ENCODE assay signal across 21 cellular contexts in the genomic region with DNA sequence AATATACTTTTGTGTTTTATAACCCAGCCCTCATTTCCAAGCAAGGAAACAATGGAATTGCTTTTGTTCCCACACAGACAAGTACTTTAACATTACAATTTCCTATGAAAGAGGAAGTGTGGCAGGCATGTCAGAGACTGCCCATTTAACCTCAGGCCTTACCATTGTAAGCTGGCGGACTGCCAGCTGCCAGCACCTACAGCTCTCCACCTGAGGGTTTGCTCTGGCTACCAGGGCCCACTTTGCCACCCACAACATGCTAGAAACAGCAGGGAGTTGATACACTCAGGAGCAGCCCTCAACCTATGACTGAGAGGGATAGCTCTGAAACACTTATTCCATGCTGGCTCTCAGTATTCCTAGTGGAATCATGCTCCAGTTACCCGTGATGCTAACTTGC.
DNase-seq lines count a peak whose midpoint lies in the region; ATAC-seq, FAIRE-seq and TF ChIP-seq lines count a peak whose summit lies in the region.
"Had no signal": no experiment of that assay in that cellular context is flagged by ENCODE, and none has a peak within 500 bp of the region (broad histone marks: within the 10 kb centered on the region; RNA-seq: fewer than 3 reads in every experiment).

No MANE protein-coding gene starts in this region.

- no peak for FAIRE-seq in H54 (lab: Jason Lieb, UNC)
- FAIRE-seq: islet of Langerhans had no signal

- no peak overlapping the region for H4K91ac ChIP-seq in H9 (ENCODE audit: insufficient read length, low read depth, low read length)

- no peak overlapping the region for H2BK15ac ChIP-seq in H9 (ENCODE audit: low read depth, low read length)

- peak overlapping the region in 2 of 3 experiments; percentile 94 to 98; a peak in 4 of 7 replicates for H3K27ac Mint-ChIP-seq in H9
- no peak overlapping the region for H3K27ac Mint-ChIP-seq in activated T-cell treated with anti-CD3 and anti-CD28 coated beads, Interleukin-2, amount 50 U/mL, for 24 hours
- H3K27ac Mint-ChIP-seq: activated T-helper 2 cell treated with anti-CD3 and anti-CD28 coated beads, Interferon-gamma antibody, Interleukin-2, Interleukin-4, amounts not matched to agents 10 μg/mL and 5 μg/mL and 100 μg/mL, durations not matched to agents 14 hours and 24 hours and 36 hours; CD8-positive, alpha-beta memory T cell had no signal

- H3K4ac ChIP-seq in H9 (ENCODE audit: low read depth, low read length): no peak overlapping the region

- no CpG with 5 or more reads among the region's 2 CpGs for WGBS in H9 (ENCODE audit: extremely low coverage, insufficient read length, low lambda C conversion rate)

- no peak overlapping the region for H2BK5ac ChIP-seq in H9 (ENCODE audit: insufficient read length, low read length)

- no peak for TF ChIP-seq POLR2A in H54 (IDR thresholded peaks at IDR 0.05; ENCODE audit: low read depth, low read length)

- no peaks in the 10 kb centered on the region for H3K27me3 ChIP-seq in H9 (ENCODE audit: insufficient read depth, low read length)
- H3K27me3 ChIP-seq: tibial artery had no signal

- H3K9me3 Mint-ChIP-seq in H9: peaks cover 0 to 5% of the 10 kb centered on the region in 2 experiments; a peak in 2 of 5 replicates
- H3K9me3 Mint-ChIP-seq in activated T-cell treated with anti-CD3 and anti-CD28 coated beads, Interleukin-2, amount 50 U/mL, for 24 hours: no peaks in the 10 kb centered on the region
- H3K9me3 Mint-ChIP-seq: activated T-helper 2 cell treated with anti-CD3 and anti-CD28 coated beads, Interferon-gamma antibody, Interleukin-2, Interleukin-4, amounts not matched to agents 10 μg/mL and 5 μg/mL and 100 μg/mL, durations not matched to agents 14 hours and 24 hours and 36 hours; WTC11 had no signal

- H2AK5ac ChIP-seq in H9 (ENCODE audit: insufficient read length, low read length): no peak overlapping the region

- DNase-seq in H9 (no peak), NCI-H345 (lab: John Stamatoyannopoulos, UW) (peak; percentile 90), glomerular visceral epithelial cell (ENCODE audit: extremely low spot score) (peak; percentile 0), H54 (ENCODE audit: insufficient read length, low spot score) (no peak), activated gamma-delta T cell treated with Interleukin-2 at 50 U/mL for 16 hours (no peak)
- no peak for DNase-seq in activated T-cell treated with anti-CD3 and anti-CD28 coated beads, Interleukin-2, amount 50 U/mL, for 24 hours
- DNase-seq: activated CD8-positive, alpha-beta memory T cell treated with anti-CD3 and anti-CD28 coated beads for 24 hours; CD8-positive, alpha-beta memory T cell; heart right ventricle; midbrain; NCI-H1930; NCI-H82; stimulated activated naive CD4-positive, alpha-beta T cell; T-helper 1 cell; tibial artery had no signal

- H3K79me1 ChIP-seq in H9 (ENCODE audit: insufficient read depth, low read depth, low read length, poor library complexity, severe bottlenecking): no peaks in the 10 kb centered on the region

- no peaks in the 10 kb centered on the region for H3K27me3 Mint-ChIP-seq in H9 (ENCODE audit: low read depth)
- H3K27me3 Mint-ChIP-seq in activated T-cell treated with anti-CD3 and anti-CD28 coated beads, Interleukin-2, amount 50 U/mL, for 24 hours: peaks cover 16% of the 10 kb centered on the region

- no peak overlapping the region for H2AFZ ChIP-seq in H9 (ENCODE audit: low read length)

- no peak overlapping the region for H3K4me2 ChIP-seq in H9 (ENCODE audit: insufficient read depth, insufficient read length, low read length)

- no peak overlapping the region for H4K5ac ChIP-seq in H9 (ENCODE audit: insufficient read length, low read depth, low read length)

- no peak overlapping the region for H3K18ac ChIP-seq in H9 (ENCODE audit: insufficient read length, low read depth, low read length)

- H2BK12ac ChIP-seq in H9 (ENCODE audit: insufficient read length, low read depth, low read length): no peak overlapping the region

- no peak overlapping the region for H2BK120ac ChIP-seq in H9 (ENCODE audit: low read depth, low read length, poor library complexity, severe bottlenecking)

- no peak overlapping the region for H3T11ph ChIP-seq in H9 (ENCODE audit: low read length)

- H3K23me2 ChIP-seq in H9 (ENCODE audit: insufficient read length, low read depth, low read length, poor library complexity, severe bottlenecking): no peaks in the 10 kb centered on the region

- no peak overlapping the region for H3K9ac ChIP-seq in H9 (ENCODE audit: extremely low read depth, insufficient read length, low read length)

- H2BK20ac ChIP-seq in H9 (ENCODE audit: low read depth, low read length, poor library complexity, severe bottlenecking): no peak overlapping the region

- H3K9me3 ChIP-seq in H9 (ENCODE audit: control insufficient read depth, low read depth, low read length): no peaks in the 10 kb centered on the region
- H3K9me3 ChIP-seq: HAP-1, heart right ventricle, tibial artery had no signal

- ATAC-seq in GM18511 (IDR thresholded peaks at IDR 0.05; ENCODE audit: unreplicated experiment) (peak; percentile 82), HG03175 (IDR thresholded peaks at IDR 0.05; ENCODE audit: unreplicated experiment) (no peak)
- ATAC-seq: heart right ventricle had no signal

- H3K14ac ChIP-seq in H9 (ENCODE audit: insufficient read depth, low read length): peak overlapping the region; percentile 29; the same call in 1 of the 2 replicates

- H3K36me3 Mint-ChIP-seq in H9 (ENCODE audit: insufficient read depth in 1 of 3, low read depth in 3 of 3): peaks cover 0 to 3% (median 0%) of the 10 kb centered on the region in 3 experiments; a peak in 1 of 7 replicates
- no peaks in the 10 kb centered on the region for H3K36me3 Mint-ChIP-seq in activated T-cell treated with anti-CD3 and anti-CD28 coated beads, Interleukin-2, amount 50 U/mL, for 24 hours (ENCODE audit: low read depth)
- H3K36me3 Mint-ChIP-seq: CD8-positive, alpha-beta memory T cell; WTC11 had no signal

- H3K4me1 Mint-ChIP-seq in H9: peaks cover 50 to 53% of the 10 kb centered on the region in 2 experiments
- no peaks in the 10 kb centered on the region for H3K4me1 Mint-ChIP-seq in activated T-cell treated with anti-CD3 and anti-CD28 coated beads, Interleukin-2, amount 50 U/mL, for 24 hours (ENCODE audit: low read depth)
- H3K4me1 Mint-ChIP-seq: CD8-positive, alpha-beta memory T cell had no signal

- no peak overlapping the region for H4K8ac ChIP-seq in H9 (replicated peaks; ENCODE audit: insufficient read length, low read depth, low read length)

- peaks cover 20% of the 10 kb centered on the region; the same call in 1 of the 2 replicates for H3K4me1 ChIP-seq in H9 (ENCODE audit: insufficient read depth, low read length)
- H3K4me1 ChIP-seq: HAP-1, heart right ventricle had no signal

- H4K20me1 ChIP-seq in H9 (ENCODE audit: control insufficient read depth, insufficient read depth, insufficient read length): no peaks in the 10 kb centered on the region

- H3K56ac ChIP-seq in H9 (ENCODE audit: insufficient read length, low read depth, low read length): no peak overlapping the region

- no peak overlapping the region for H3K23ac ChIP-seq in H9 (ENCODE audit: insufficient read length, low read depth, low read length)

- no peak overlapping the region for H3K27ac ChIP-seq in H9 (ENCODE audit: insufficient read length, low read depth, low read length)
- H3K27ac ChIP-seq: heart right ventricle, tibial artery had no signal

- H3K79me2 ChIP-seq in H9 (ENCODE audit: insufficient read depth, low read length): no peaks in the 10 kb centered on the region

- H3K4me3 Mint-ChIP-seq in H9: no peak overlapping the region
- H3K4me3 Mint-ChIP-seq in activated T-cell treated with anti-CD3 and anti-CD28 coated beads, Interleukin-2, amount 50 U/mL, for 24 hours: no peak overlapping the region
- H3K4me3 Mint-ChIP-seq: CD8-positive, alpha-beta memory T cell; WTC11 had no signal

- no peak for TF ChIP-seq CTCF in H9 (conservative IDR thresholded peaks at IDR 0.05)

Comparison
In these comparisons a context has a peak if more than half of its experiments do, and no peak if none do; other contexts are left out.
1. DNase-seq: peak in NCI-H345 (single experiment) and glomerular visceral epithelial cell (single experiment); none in H9 (single experiment), H54 (single experiment), activated T-cell treated with anti-CD3 and anti-CD28 coated beads, Interleukin-2, amount 50 U/mL, for 24 hours (single experiment) and activated gamma-delta T cell treated with Interleukin-2 at 50 U/mL for 16 hours (single experiment).